17 cellular contexts compared by ENCODE assay signal in the genomic region with DNA sequence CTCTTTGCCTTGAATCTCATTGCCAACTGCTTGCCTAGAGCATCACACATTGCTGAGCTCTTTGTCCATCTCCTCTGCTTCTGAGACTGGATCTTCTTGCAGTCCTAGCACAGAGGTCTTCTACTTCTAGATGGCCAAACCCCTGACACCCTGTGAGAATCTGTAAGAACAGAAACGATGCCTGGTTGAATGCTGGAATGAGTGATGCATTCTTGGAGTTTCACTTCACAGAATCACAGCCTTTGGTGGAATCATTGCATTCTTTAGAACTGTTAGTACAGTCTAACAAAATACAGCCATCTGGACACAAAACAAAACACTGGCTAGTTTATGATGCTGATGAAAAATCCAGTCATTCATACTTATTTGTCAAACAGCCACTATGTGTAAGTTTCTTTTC.
A peak's percentile ranks its signal among the peaks of the same experiment; 100 is the strongest.
DNase-seq lines count a peak whose midpoint lies in the region; ATAC-seq and TF ChIP-seq lines count a peak whose summit lies in the region.
"Had no signal": no experiment of that assay in that cellular context is flagged by ENCODE, and none has a peak within 500 bp of the region (broad histone marks: within the 10 kb centered on the region; RNA-seq: fewer than 3 reads in every experiment).

No MANE protein-coding gene starts in this region.

- no peak for DNase-seq in activated T-cell treated with anti-CD3 and anti-CD28 coated beads, Interleukin-2, amount 50 U/mL, for 24 hours
- DNase-seq in activated T-cell treated with anti-CD3 and anti-CD28 coated beads, Interleukin-2, amount 50 U/mL, for 48 hours = no peak
- DNase-seq in M059J (ENCODE audit: low read depth) (peak; percentile 10), choroid plexus epithelial cell (ENCODE audit: low read depth) (peak; percentile 53), SIG-M5 (lab: John Stamatoyannopoulos, UW) (no peak), NCI-H345 (lab: John Stamatoyannopoulos, UW) (no peak)
- no peak for DNase-seq in stimulated activated naive CD8-positive, alpha-beta T cell treated with anti-CD3 and anti-CD28 coated beads, Interleukin-15, Interleukin-2, amounts not matched to agents 100 U/mL and 50 U/mL, for 24 hours
- DNase-seq: DND-41; gastrocnemius medialis; mucosa of descending colon; NCI-H187; NCI-H524 treated with DMSO at 0.1 percent for 48 hours; Peyer's patch; stimulated activated CD4-positive, alpha-beta T cell treated with anti-CD3 and anti-CD28 coated beads, Interleukin-15, amount 100 ng/mL, for 24 hours; thyroid gland had no signal

- peaks cover 6% of the 10 kb centered on the region for H3K36me3 Mint-ChIP-seq in activated T-cell treated with anti-CD3 and anti-CD28 coated beads, Interleukin-2, amount 50 U/mL, for 24 hours (ENCODE audit: low read depth)

- peak overlapping the region; percentile 85 for H3K27ac Mint-ChIP-seq in activated T-cell treated with anti-CD3 and anti-CD28 coated beads, Interleukin-2, amount 50 U/mL, for 24 hours
- H3K27ac Mint-ChIP-seq: progenitor cell of endocrine pancreas had no signal

- TF ChIP-seq CTCF in choroid plexus epithelial cell (conservative IDR thresholded peaks at IDR 0.05; ENCODE audit: low read depth, low read length) = no peak

- H3K4me3 ChIP-seq in choroid plexus epithelial cell (ENCODE audit: low read depth, low read length) = no peak overlapping the region
- H3K4me3 ChIP-seq: gastrocnemius medialis, mucosa of descending colon, Peyer's patch, thyroid gland had no signal

- no peaks in the 10 kb centered on the region for H3K27me3 Mint-ChIP-seq in activated T-cell treated with anti-CD3 and anti-CD28 coated beads, Interleukin-2, amount 50 U/mL, for 24 hours
- H3K27me3 Mint-ChIP-seq: progenitor cell of endocrine pancreas had no signal

- H3K4me1 Mint-ChIP-seq in activated T-cell treated with anti-CD3 and anti-CD28 coated beads, Interleukin-2, amount 50 U/mL, for 24 hours (ENCODE audit: low read depth) = peaks cover 42% of the 10 kb centered on the region

- peak; percentile 70 for ATAC-seq in stimulated activated naive CD8-positive, alpha-beta T cell treated with anti-CD3 and anti-CD28 coated beads, Interleukin-15, Interleukin-2, amounts not matched to agents 100 U/mL and 50 U/mL, for 24 hours
- no peak for ATAC-seq in GM18861 (IDR thresholded peaks at IDR 0.05; ENCODE audit: unreplicated experiment)
- ATAC-seq: gastrocnemius medialis, mucosa of descending colon had no signal

- H3K9me3 Mint-ChIP-seq in activated T-cell treated with anti-CD3 and anti-CD28 coated beads, Interleukin-2, amount 50 U/mL, for 24 hours = peaks cover 13% of the 10 kb centered on the region

- H3K4me3 Mint-ChIP-seq in activated T-cell treated with anti-CD3 and anti-CD28 coated beads, Interleukin-2, amount 50 U/mL, for 24 hours = peak overlapping the region; percentile 8

Comparison
In these comparisons a context has a peak if more than half of its experiments do, and no peak if none do; other contexts are left out.
1. DNase-seq: peak in M059J (single experiment) and choroid plexus epithelial cell (single experiment); none in activated T-cell treated with anti-CD3 and anti-CD28 coated beads, Interleukin-2, amount 50 U/mL, for 24 hours (single experiment), activated T-cell treated with anti-CD3 and anti-CD28 coated beads, Interleukin-2, amount 50 U/mL, for 48 hours (0 of 2), stimulated activated naive CD8-positive, alpha-beta T cell treated with anti-CD3 and anti-CD28 coated beads, Interleukin-15, Interleukin-2, amounts not matched to agents 100 U/mL and 50 U/mL, for 24 hours (single experiment), SIG-M5 (single experiment) and NCI-H345 (single experiment).